Comparison of ENCODE assay signal across 1 cellular context in genomic region chr2:160932960-160933359, GRCh38.
TF ChIP-seq lines count a peak whose summit lies in the region.

No MANE protein-coding gene starts in this region.

TF ChIP-seq in A549, 52 proteins besides CTCF, POLR2A, EP300 and RAD21 (continued from another document):
- TF ChIP-seq, protein P1, sequence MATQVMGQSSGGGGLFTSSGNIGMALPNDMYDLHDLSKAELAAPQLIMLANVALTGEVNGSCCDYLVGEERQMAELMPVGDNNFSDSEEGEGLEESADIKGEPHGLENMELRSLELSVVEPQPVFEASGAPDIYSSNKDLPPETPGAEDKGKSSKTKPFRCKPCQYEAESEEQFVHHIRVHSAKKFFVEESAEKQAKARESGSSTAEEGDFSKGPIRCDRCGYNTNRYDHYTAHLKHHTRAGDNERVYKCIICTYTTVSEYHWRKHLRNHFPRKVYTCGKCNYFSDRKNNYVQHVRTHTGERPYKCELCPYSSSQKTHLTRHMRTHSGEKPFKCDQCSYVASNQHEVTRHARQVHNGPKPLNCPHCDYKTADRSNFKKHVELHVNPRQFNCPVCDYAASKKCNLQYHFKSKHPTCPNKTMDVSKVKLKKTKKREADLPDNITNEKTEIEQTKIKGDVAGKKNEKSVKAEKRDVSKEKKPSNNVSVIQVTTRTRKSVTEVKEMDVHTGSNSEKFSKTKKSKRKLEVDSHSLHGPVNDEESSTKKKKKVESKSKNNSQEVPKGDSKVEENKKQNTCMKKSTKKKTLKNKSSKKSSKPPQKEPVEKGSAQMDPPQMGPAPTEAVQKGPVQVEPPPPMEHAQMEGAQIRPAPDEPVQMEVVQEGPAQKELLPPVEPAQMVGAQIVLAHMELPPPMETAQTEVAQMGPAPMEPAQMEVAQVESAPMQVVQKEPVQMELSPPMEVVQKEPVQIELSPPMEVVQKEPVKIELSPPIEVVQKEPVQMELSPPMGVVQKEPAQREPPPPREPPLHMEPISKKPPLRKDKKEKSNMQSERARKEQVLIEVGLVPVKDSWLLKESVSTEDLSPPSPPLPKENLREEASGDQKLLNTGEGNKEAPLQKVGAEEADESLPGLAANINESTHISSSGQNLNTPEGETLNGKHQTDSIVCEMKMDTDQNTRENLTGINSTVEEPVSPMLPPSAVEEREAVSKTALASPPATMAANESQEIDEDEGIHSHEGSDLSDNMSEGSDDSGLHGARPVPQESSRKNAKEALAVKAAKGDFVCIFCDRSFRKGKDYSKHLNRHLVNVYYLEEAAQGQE (IDR thresholded peaks at IDR 0.05) = no peak
- no peak for TF ChIP-seq MAFK (IDR thresholded peaks at IDR 0.05; ENCODE audit: partially characterized antibody)
- TF ChIP-seq CEBPB (IDR thresholded peaks at IDR 0.05) = peak; percentile 46 to 71; a peak in 3 of 4 replicates
- no peak for TF ChIP-seq KDM5A (IDR thresholded peaks at IDR 0.05)
- no peak for TF ChIP-seq TFCP2L1 (CRISPR knock-in tag; IDR thresholded peaks at IDR 0.05)
- no peak for TF ChIP-seq TP53 (CRISPR knock-in tag; IDR thresholded peaks at IDR 0.05)
- TF ChIP-seq SREBF2 (IDR thresholded peaks at IDR 0.05) = no peak
- no peak for TF ChIP-seq NR3C1 (IDR thresholded peaks at IDR 0.05)
- TF ChIP-seq GATA3 (IDR thresholded peaks at IDR 0.05; ENCODE audit: borderline replicate concordance) = peak; percentile 88
- no peak for TF ChIP-seq MYC (IDR thresholded peaks at IDR 0.05; ENCODE audit: borderline replicate concordance, low read length)
- no peak for TF ChIP-seq POLR2AphosphoS2 (conservative IDR thresholded peaks at IDR 0.05; ENCODE audit: low read length)
- TF ChIP-seq ZC3H11A (IDR thresholded peaks at IDR 0.05) = no peak
- TF ChIP-seq RCOR1 (IDR thresholded peaks at IDR 0.05; ENCODE audit: low read depth, low read length) = no peak
- no peak for TF ChIP-seq KDM1A (IDR thresholded peaks at IDR 0.05; ENCODE audit: low read depth)
- TF ChIP-seq, protein P2, sequence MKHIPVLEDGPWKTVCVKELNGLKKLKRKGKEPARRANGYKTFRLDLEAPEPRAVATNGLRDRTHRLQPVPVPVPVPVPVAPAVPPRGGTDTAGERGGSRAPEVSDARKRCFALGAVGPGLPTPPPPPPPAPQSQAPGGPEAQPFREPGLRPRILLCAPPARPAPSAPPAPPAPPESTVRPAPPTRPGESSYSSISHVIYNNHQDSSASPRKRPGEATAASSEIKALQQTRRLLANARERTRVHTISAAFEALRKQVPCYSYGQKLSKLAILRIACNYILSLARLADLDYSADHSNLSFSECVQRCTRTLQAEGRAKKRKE (CRISPR knock-in tag; IDR thresholded peaks at IDR 0.05; ENCODE audit: low read depth) = no peak
- no peak for TF ChIP-seq PHF8 (IDR thresholded peaks at IDR 0.05; ENCODE audit: borderline replicate concordance, low read depth)
- no peak for TF ChIP-seq NFE2L2 (conservative IDR thresholded peaks at IDR 0.05; ENCODE audit: low read length)
- TF ChIP-seq HOXA7 (CRISPR knock-in tag; IDR thresholded peaks at IDR 0.05) = no peak
- TF ChIP-seq RNF2 (IDR thresholded peaks at IDR 0.05; ENCODE audit: borderline replicate concordance, low read depth) = no peak
- no peak for TF ChIP-seq HOXB5 (CRISPR knock-in tag; IDR thresholded peaks at IDR 0.05)
- no peak for TF ChIP-seq HMGXB4 (CRISPR knock-in tag; IDR thresholded peaks at IDR 0.05; ENCODE audit: borderline replicate concordance)
